20 cellular contexts compared by ENCODE assay signal in the genomic region with DNA sequence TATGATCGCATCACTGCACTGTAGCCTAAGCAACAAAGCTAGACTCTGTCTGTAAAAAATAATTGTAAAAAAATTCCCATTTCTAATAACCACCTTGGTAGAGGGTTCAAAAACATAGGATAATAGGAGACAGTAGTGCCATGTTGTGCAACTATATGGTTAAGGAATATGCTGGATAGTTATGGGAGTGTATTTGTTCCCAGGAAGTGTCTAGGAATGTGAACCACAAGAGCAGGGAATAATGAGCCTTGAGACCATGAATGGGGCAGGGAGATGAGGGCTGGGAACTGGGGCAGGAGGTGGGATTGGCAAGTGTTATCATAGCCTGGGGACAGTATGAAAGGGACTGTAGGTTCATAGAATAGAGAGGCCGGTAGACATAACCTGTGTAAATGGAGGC. TPM values are rescaled to one million over a fixed set of nuclear protein-coding genes. Genes with fewer than 3 reads are reported as not detected.
A peak's percentile ranks its signal among the peaks of the same experiment; 100 is the strongest.
DNase-seq lines count a peak whose midpoint lies in the region; ATAC-seq and TF ChIP-seq lines count a peak whose summit lies in the region.
"Had no signal": no experiment of that assay in that cellular context is flagged by ENCODE, and none has a peak within 500 bp of the region (broad histone marks: within the 10 kb centered on the region; RNA-seq: fewer than 3 reads in every experiment).

No MANE protein-coding gene starts in this region.

- no peaks in the 10 kb centered on the region for H3K27me3 Mint-ChIP-seq in osteocyte (ENCODE audit: unreplicated experiment)
- H3K27me3 Mint-ChIP-seq in natural killer cell (ENCODE audit: low read depth in 2 of 2), result peaks cover 0 to 6% of the 10 kb centered on the region in 2 donors

- DNase-seq in left ventricle myocardium inferior, result no peak
- no peak for DNase-seq in left cardiac atrium
- no peak for DNase-seq in fibroblast of the aortic adventitia (ENCODE audit: low read depth)
- no peak for DNase-seq in osteocyte (ENCODE audit: extremely low spot score, unreplicated experiment)
- DNase-seq in upper lobe of right lung, result no peak
- no peak for DNase-seq in natural killer cell
- DNase-seq in stimulated activated CD4-positive, alpha-beta T cell treated with anti-CD3 and anti-CD28 coated beads, Interleukin-2, amount 100 ng/mL, for 48 hours, result no peak
- DNase-seq: activated CD4-positive, alpha-beta T cell treated with anti-CD3 and anti-CD28 coated beads, Interleukin-2, amount 50 U/mL, for 1 hour; effector memory CD4-positive, alpha-beta T cell; EL; KBM-7; NCI-H1048; NCI-H526 treated with DMSO at 0.1 percent for 48 hours; SW 1271 had no signal

- H3K4me1 Mint-ChIP-seq in osteocyte (ENCODE audit: unreplicated experiment) (peaks cover 69% of the 10 kb centered on the region), natural killer cell (no peaks in the 10 kb centered on the region)

- TF ChIP-seq CTCF in left ventricle myocardium inferior (IDR thresholded peaks at IDR 0.05; ENCODE audit: borderline replicate concordance) (no peak), fibroblast of the aortic adventitia (IDR thresholded peaks at IDR 0.05; ENCODE audit: insufficient read depth, low read length) (no peak), osteocyte (IDR thresholded peaks at IDR 0.05) (no peak), upper lobe of right lung (IDR thresholded peaks at IDR 0.05) (no peak), natural killer cell (IDR thresholded peaks at IDR 0.05) (no peak)

- H3K36me3 ChIP-seq in left ventricle myocardium inferior (no peaks in the 10 kb centered on the region), upper lobe of right lung (no peaks in the 10 kb centered on the region)
- H3K36me3 ChIP-seq: cardiac muscle cell had no signal

- peaks cover 96% of the 10 kb centered on the region for H3K4me1 ChIP-seq in left ventricle myocardium inferior
- H3K4me1 ChIP-seq in upper lobe of right lung, result peaks cover 24% of the 10 kb centered on the region

- peaks cover 24% of the 10 kb centered on the region for H3K36me3 Mint-ChIP-seq in osteocyte (ENCODE audit: unreplicated experiment)
- H3K36me3 Mint-ChIP-seq in natural killer cell, result no peaks in the 10 kb centered on the region
- H3K36me3 Mint-ChIP-seq: activated naive CD4-positive, alpha-beta T cell treated with anti-CD3 and anti-CD28 coated beads, Interleukin-2, amount 50 U/mL, for 72 hours had no signal

- H3K9me3 ChIP-seq in left ventricle myocardium inferior (replicated peaks) (no peaks in the 10 kb centered on the region), upper lobe of right lung (no peaks in the 10 kb centered on the region)
- H3K9me3 ChIP-seq: A549 had no signal

- H3K27ac ChIP-seq in left ventricle myocardium inferior (replicated peaks) (peak overlapping the region; percentile 97), upper lobe of right lung (peak overlapping the region; percentile 80)
- H3K27ac ChIP-seq: cardiac muscle cell, HL-60 had no signal

- H3K4me3 Mint-ChIP-seq in osteocyte (ENCODE audit: unreplicated experiment) (peak overlapping the region; percentile 10), natural killer cell (no peak overlapping the region)

- H3K27me3 ChIP-seq in left ventricle myocardium inferior (ENCODE audit: low read depth) (no peaks in the 10 kb centered on the region), upper lobe of right lung (no peaks in the 10 kb centered on the region)
- H3K27me3 ChIP-seq: cardiac muscle cell had no signal

- H3K27ac Mint-ChIP-seq in osteocyte (ENCODE audit: unreplicated experiment), result peak overlapping the region; percentile 63
- H3K27ac Mint-ChIP-seq in natural killer cell, result no peak overlapping the region
- H3K27ac Mint-ChIP-seq: activated naive CD4-positive, alpha-beta T cell treated with anti-CD3 and anti-CD28 coated beads, Interleukin-2, amount 50 U/mL, for 72 hours had no signal

- no peaks in the 10 kb centered on the region for H3K9me3 Mint-ChIP-seq in osteocyte (ENCODE audit: unreplicated experiment)
- H3K9me3 Mint-ChIP-seq in natural killer cell, result no peaks in the 10 kb centered on the region
- H3K9me3 Mint-ChIP-seq: activated naive CD4-positive, alpha-beta T cell treated with anti-CD3 and anti-CD28 coated beads, Interleukin-2, amount 50 U/mL, for 72 hours had no signal

- H3K4me3 ChIP-seq in left ventricle myocardium inferior, result peak overlapping the region; percentile 71
- H3K4me3 ChIP-seq in fibroblast of the aortic adventitia (ENCODE audit: low read depth, low read length), result peak overlapping the region; percentile 83
- no peak overlapping the region for H3K4me3 ChIP-seq in upper lobe of right lung
- H3K4me3 ChIP-seq: A549, cardiac muscle cell, skin epidermis had no signal

- ATAC-seq in left cardiac atrium, result no peak
- ATAC-seq in upper lobe of right lung, result no peak
- no peak for ATAC-seq in natural killer cell
- ATAC-seq in HG02678 (IDR thresholded peaks at IDR 0.05; ENCODE audit: unreplicated experiment), result no peak
- ATAC-seq: A549; activated naive CD4-positive, alpha-beta T cell treated with anti-CD3 and anti-CD28 coated beads, Interleukin-2, amount 50 U/mL, for 72 hours had no signal

- intact Hi-C loops in left ventricle myocardium inferior (cut with micrococcal nuclease) (loop anchor here (5.0 kb wide), 1 partner anchor 33 kb away; no protein-coding TSS in a partner anchor), left cardiac atrium (cut with DNase I) (no loop called here), upper lobe of right lung (cut with DNase I) (no loop called here), natural killer cell (cut with micrococcal nuclease) (no loop called here)

RNA-seq across cellular contexts. Expression of gene RUSC2, which starts 50.4 kb away (rescaled TPM):
- total RNA-seq in left ventricle myocardium inferior, result 27.5 TPM
- 10 to 100 TPM; 32.2 to 43.0 TPM for total RNA-seq in left cardiac atrium
- total RNA-seq in fibroblast of the aortic adventitia (ENCODE audit: low replicate concordance), result 19.2 and 32.9 TPM in 2 replicates
- 59.4 and 67.1 TPM in 2 replicates for total RNA-seq in osteocyte
- 31.5 TPM for total RNA-seq in upper lobe of right lung
- 1 to 10 TPM; 2.0 to 7.9 (median 2.5) TPM for total RNA-seq in natural killer cell
